In genomic region chr4:26275261-26275660, GRCh38 we compare ENCODE assay signal across 1 cellular context.
TF ChIP-seq lines count a peak whose summit lies in the region.

No MANE protein-coding gene starts in this region.

TF ChIP-seq in GM23338, 12 proteins besides CTCF, POLR2A, EP300 and RAD21 (continued from another document):
- TF ChIP-seq REST (IDR thresholded peaks at IDR 0.05; ENCODE audit: unreplicated experiment) (no peak), JUNB (IDR thresholded peaks at IDR 0.05; ENCODE audit: unreplicated experiment) (no peak), ZNF331 (CRISPR knock-in tag; IDR thresholded peaks at IDR 0.05; ENCODE audit: low read depth) (no peak), EZH2 (IDR thresholded peaks at IDR 0.05; ENCODE audit: low read depth, unreplicated experiment) (no peak), STAT1 (IDR thresholded peaks at IDR 0.05; ENCODE audit: unreplicated experiment) (no peak), ETS1 (IDR thresholded peaks at IDR 0.05) (no peak)
TF ChIP-seq in GM23338: peak in this region for 0.
